ENCODE assay signal across 16 cellular contexts in the genomic region with DNA sequence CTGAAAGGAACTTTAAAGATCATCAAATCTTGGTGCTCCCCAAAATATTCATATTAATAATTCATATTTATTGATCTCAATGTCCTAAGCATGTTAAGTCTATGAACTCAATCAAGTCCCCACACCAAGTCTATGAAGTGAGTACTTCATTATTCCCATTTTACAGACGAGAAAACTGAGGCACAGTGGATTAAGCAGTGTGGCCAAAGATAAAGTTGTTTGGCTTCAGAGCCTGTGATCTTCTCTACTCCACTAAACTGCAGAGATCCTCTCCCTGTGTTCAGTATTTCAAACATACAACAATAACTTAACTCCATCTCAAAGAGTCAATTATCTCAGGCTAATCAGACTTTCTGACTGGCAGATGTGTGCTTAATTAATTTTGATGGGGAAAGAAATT. TPM values are rescaled to one million over a fixed set of nuclear protein-coding genes. Genes with fewer than 3 reads are reported as not detected.
"Had no signal": no experiment of that assay in that cellular context is flagged by ENCODE, and none has a peak within 500 bp of the region (broad histone marks: within the 10 kb centered on the region; RNA-seq: fewer than 3 reads in every experiment).

No MANE protein-coding gene starts in this region.

- H3K36me3 Mint-ChIP-seq: natural killer cell had no signal

- ATAC-seq: esophagus mucosa; natural killer cell; stimulated activated naive CD8-positive, alpha-beta T cell treated with anti-CD3 and anti-CD28 coated beads, Interleukin-15, Interleukin-2, amounts not matched to agents 100 U/mL and 50 U/mL, for 24 hours had no signal

- DNase-seq: activated CD4-positive, alpha-beta T cell treated with anti-CD3 and anti-CD28 coated beads, Interleukin-2, amount 10 ng/mL, durations not matched to agents 7 days and 5 days; activated CD4-positive, CD25-positive, alpha-beta regulatory T cell; activated CD8-positive, alpha-beta memory T cell treated with anti-CD3 and anti-CD28 coated beads, Interleukin-2, amount 50 U/mL, for 4 hours; activated effector memory CD4-positive, alpha-beta T cell treated with Interleukin-2 at 50 U/mL for 16 hours; activated naive CD4-positive, alpha-beta T cell treated with anti-CD3 and anti-CD28 coated beads, Interleukin-2, amount 50 U/mL, for 16 hours; activated T-cell treated with anti-CD3 and anti-CD28 coated beads, Interleukin-2, amount 50 U/mL, for 48 hours; effector CD8-positive, alpha-beta T cell; mesendoderm; natural killer cell; retina; stimulated activated naive CD8-positive, alpha-beta T cell treated with anti-CD3 and anti-CD28 coated beads, Interleukin-15, Interleukin-2, amounts not matched to agents 100 U/mL and 50 U/mL, for 24 hours; T-helper 9 cell; upper lobe of right lung had no signal

- H3K27me3 ChIP-seq: suprapubic skin, upper lobe of right lung had no signal

- H3K9me3 ChIP-seq: suprapubic skin, upper lobe of right lung had no signal

- H3K27ac ChIP-seq: suprapubic skin had no signal

- H3K27ac Mint-ChIP-seq: activated CD4-positive, alpha-beta T cell treated with anti-CD3 and anti-CD28 coated beads, Interleukin-2, amount 10 ng/mL, durations not matched to agents 7 days and 5 days; dendritic cell treated with granulocyte-macrophage colony-stimulating factor and Interleukin-4, amounts not matched to agents 40 ng/mL and 50 ng/mL, for 4 days; natural killer cell had no signal

- H3K27me3 Mint-ChIP-seq: activated CD4-positive, alpha-beta T cell treated with anti-CD3 and anti-CD28 coated beads, Interleukin-2, amount 10 ng/mL, durations not matched to agents 7 days and 5 days had no signal

- H3K4me1 Mint-ChIP-seq: activated CD4-positive, alpha-beta T cell treated with anti-CD3 and anti-CD28 coated beads, Interleukin-2, amount 10 ng/mL, durations not matched to agents 7 days and 5 days; natural killer cell had no signal

- H3K4me3 ChIP-seq: suprapubic skin, upper lobe of right lung had no signal

- H3K9me3 Mint-ChIP-seq: activated CD4-positive, alpha-beta T cell treated with anti-CD3 and anti-CD28 coated beads, Interleukin-2, amount 10 ng/mL, durations not matched to agents 7 days and 5 days; dendritic cell treated with granulocyte-macrophage colony-stimulating factor and Interleukin-4, amounts not matched to agents 40 ng/mL and 50 ng/mL, for 4 days; natural killer cell had no signal

- H3K36me3 ChIP-seq: suprapubic skin, upper lobe of right lung had no signal

- H3K4me3 Mint-ChIP-seq: activated CD4-positive, alpha-beta T cell treated with anti-CD3 and anti-CD28 coated beads, Interleukin-2, amount 10 ng/mL, durations not matched to agents 7 days and 5 days; dendritic cell treated with granulocyte-macrophage colony-stimulating factor and Interleukin-4, amounts not matched to agents 40 ng/mL and 50 ng/mL, for 4 days; natural killer cell had no signal

RNA-seq across cellular contexts. Expression of a gene that starts 29.8 kb away (rescaled TPM):
- total RNA-seq: activated CD4-positive, alpha-beta T cell treated with anti-CD3 and anti-CD28 coated beads, Interleukin-2, amount 10 ng/mL, durations not matched to agents 7 days and 5 days; natural killer cell had no signal
